ENCODE assay signal across 18 cellular contexts in the genomic region with DNA sequence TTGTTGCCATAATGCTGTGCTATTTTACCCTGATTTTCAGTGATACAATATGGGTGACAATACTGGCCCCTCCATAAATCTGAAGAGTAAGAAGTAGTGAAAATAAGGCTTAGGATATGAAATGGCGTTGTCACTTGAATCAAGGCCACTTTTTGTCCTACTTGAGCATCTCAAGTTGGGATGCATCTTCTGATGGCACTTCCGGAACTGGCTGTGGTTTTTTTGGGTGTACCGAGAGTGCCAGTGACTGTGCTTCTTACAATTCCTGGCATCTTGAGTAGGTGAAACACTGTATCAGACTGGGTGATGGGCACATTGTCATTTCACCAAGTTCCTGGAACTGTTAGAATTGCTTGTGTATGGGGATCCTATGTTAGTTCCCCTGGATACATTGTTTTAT. TPM values are rescaled to one million over a fixed set of nuclear protein-coding genes. Genes with fewer than 3 reads are reported as not detected.
DNase-seq lines count a peak whose midpoint lies in the region; ATAC-seq, FAIRE-seq and TF ChIP-seq lines count a peak whose summit lies in the region.
"Had no signal": no experiment of that assay in that cellular context is flagged by ENCODE, and none has a peak within 500 bp of the region (broad histone marks: within the 10 kb centered on the region; RNA-seq: fewer than 3 reads in every experiment).

No MANE protein-coding gene starts in this region.

- H2BK15ac ChIP-seq in IMR-90 (ENCODE audit: low read depth, low read length) = no peak overlapping the region

- intact Hi-C loops in CD8-positive, alpha-beta T cell (cut with DNase I, micrococcal nuclease) = no loop called here
- intact Hi-C loops in IMR-90 (cut with micrococcal nuclease) = no loop called here
- intact Hi-C loops in esophagus squamous epithelium (cut with DNase I) = no loop called here

- no peaks in the 10 kb centered on the region for H3K9me3 Mint-ChIP-seq in CD8-positive, alpha-beta T cell
- no peaks in the 10 kb centered on the region for H3K9me3 Mint-ChIP-seq in stimulated activated naive B cell treated with anti-CD40 and anti-IgM and Interleukin-4, amounts not matched to agents 10 μg/mL and 1 μg/mL and 100 μg/mL, for 72 hours

- no peaks in the 10 kb centered on the region for H3K27me3 Mint-ChIP-seq in CD8-positive, alpha-beta T cell (ENCODE audit: low read depth)
- no peaks in the 10 kb centered on the region for H3K27me3 Mint-ChIP-seq in stimulated activated naive B cell treated with anti-CD40 and anti-IgM and Interleukin-4, amounts not matched to agents 10 μg/mL and 1 μg/mL and 100 μg/mL, for 72 hours

- peaks cover 15% of the 10 kb centered on the region for H3K9me1 ChIP-seq in IMR-90 (ENCODE audit: insufficient read depth, low read length)

- no peak overlapping the region for H3K9ac ChIP-seq in IMR-90 (ENCODE audit: low read depth, low read length)

- H3K79me1 ChIP-seq in IMR-90 (ENCODE audit: low read depth in 1 of 2, low read length in 2 of 2) = peaks cover 11 to 38% of the 10 kb centered on the region in 2 experiments; a peak in 3 of 4 replicates

- TF ChIP-seq CTCF in CD8-positive, alpha-beta T cell (IDR thresholded peaks at IDR 0.05) = no peak
- TF ChIP-seq CTCF in IMR-90 (conservative IDR thresholded peaks at IDR 0.05; ENCODE audit: low read depth, low read length) (no peak), esophagus squamous epithelium (IDR thresholded peaks at IDR 0.05) (no peak)

- peaks cover 11% of the 10 kb centered on the region for H3K4me1 Mint-ChIP-seq in CD8-positive, alpha-beta T cell (ENCODE audit: low read depth)
- H3K4me1 Mint-ChIP-seq in stimulated activated naive B cell treated with anti-CD40 and anti-IgM and Interleukin-4, amounts not matched to agents 10 μg/mL and 1 μg/mL and 100 μg/mL, for 72 hours = peaks cover 17 to 37% of the 10 kb centered on the region in 2 donors

- no TSS peak for BruUV-seq in IMR-90 (replicated peaks; lab: Mats Ljungman, UMichigan)

- no peaks in the 10 kb centered on the region for H3K4me1 ChIP-seq in CD8-positive, alpha-beta T cell (ENCODE audit: insufficient read depth, low read length)
- H3K4me1 ChIP-seq in IMR-90 (ENCODE audit: control insufficient read depth, insufficient read depth, low read length) (peaks cover 20% of the 10 kb centered on the region), esophagus squamous epithelium (peaks cover 45 to 100% (median 64%) of the 10 kb centered on the region in 3 donors)

- H3K9me3 ChIP-seq in CD8-positive, alpha-beta T cell (ENCODE audit: low read length) = no peaks in the 10 kb centered on the region
- no peaks in the 10 kb centered on the region for H3K9me3 ChIP-seq in IMR-90 (ENCODE audit: control insufficient read depth, insufficient read depth, low read length)
- no peaks in the 10 kb centered on the region for H3K9me3 ChIP-seq in esophagus squamous epithelium
- H3K9me3 ChIP-seq: SJSA1 had no signal

- dilution Hi-C loops in IMR-90 (cut with HindIII; ENCODE audit: low sequenced_read_pairs, unreplicated experiment) = no loop called here

- H4K91ac ChIP-seq in IMR-90 (ENCODE audit: insufficient read depth, low read depth, low read length) = peak overlapping the region; percentile 6; the same call in 1 of the 2 replicates

- no peak overlapping the region for H3K4me3 Mint-ChIP-seq in CD8-positive, alpha-beta T cell
- H3K4me3 Mint-ChIP-seq in stimulated activated naive B cell treated with anti-CD40 and anti-IgM and Interleukin-4, amounts not matched to agents 10 μg/mL and 1 μg/mL and 100 μg/mL, for 72 hours = no peak overlapping the region

- in situ Hi-C loops in IMR-90 (cut with MboI; ENCODE audit: low sequenced_read_pairs) = no loop called here

- peaks cover 50% of the 10 kb centered on the region for H3K36me3 Mint-ChIP-seq in CD8-positive, alpha-beta T cell
- H3K36me3 Mint-ChIP-seq in stimulated activated naive B cell treated with anti-CD40 and anti-IgM and Interleukin-4, amounts not matched to agents 10 μg/mL and 1 μg/mL and 100 μg/mL, for 72 hours = peaks cover 20 to 47% of the 10 kb centered on the region in 2 donors

- H3K27ac ChIP-seq in CD8-positive, alpha-beta T cell (ENCODE audit: low read depth, low read length) = no peak overlapping the region
- H3K27ac ChIP-seq in IMR-90 (ENCODE audit: insufficient read depth, low read length) = no peak overlapping the region
- peak overlapping the region in 3 of 4 donors; percentile 82 to 96 (median 94) for H3K27ac ChIP-seq in esophagus squamous epithelium
- H3K27ac ChIP-seq: SJSA1 had no signal

- H3K4me2 ChIP-seq in IMR-90 (ENCODE audit: low read depth, low read length) = no peak overlapping the region

- no peak overlapping the region for H2AFZ ChIP-seq in IMR-90 (replicated peaks; ENCODE audit: low read length, poor library complexity)

- H3K36me3 ChIP-seq in CD8-positive, alpha-beta T cell (ENCODE audit: insufficient read depth, low read length) = peaks cover 27% of the 10 kb centered on the region
- H3K36me3 ChIP-seq in IMR-90 (ENCODE audit: control insufficient read depth, insufficient read depth, low read length) (peaks cover 14% of the 10 kb centered on the region), esophagus squamous epithelium (peaks cover 0 to 40% (median 3%) of the 10 kb centered on the region in 3 donors)

- H2AK5ac ChIP-seq in IMR-90 (ENCODE audit: low read depth, low read length) = peak overlapping the region; percentile 38; the same call in 1 of the 2 replicates

- H2BK20ac ChIP-seq in IMR-90 (ENCODE audit: low read depth, low read length) = no peak overlapping the region

- H3K23ac ChIP-seq in IMR-90 (ENCODE audit: low read depth, low read length) = no peak overlapping the region

- DNase-seq in CD8-positive, alpha-beta T cell = no peak
- no peak for DNase-seq in IMR-90
- no peak for DNase-seq in esophagus squamous epithelium (lab: John Stamatoyannopoulos, UW)
- DNase-seq in stimulated activated naive B cell treated with anti-CD40 and anti-IgM and Interleukin-4, amounts not matched to agents 10 μg/mL and 1 μg/mL and 100 μg/mL, for 72 hours = no peak
- DNase-seq in Ammon's horn (ENCODE audit: low spot score) = no peak
- DNase-seq in NCI-H2107 treated with DMSO at 0.1 percent for 48 hours (lab: John Stamatoyannopoulos, UW; ENCODE audit: unreplicated experiment) = no peak
- no peak for DNase-seq in urothelium cell line (ENCODE audit: low spot score)
- DNase-seq in COLO829 (ENCODE audit: low spot score) = no peak
- DNase-seq: AML-193, DMS79, KBM-7, NCI-H1417 treated with DMSO at 0.1 percent for 48 hours, NCI-H2029, NCI-H82, PC-3 had no signal

- 0 out of 2 replicates have a peak overlapping the region, but pooled peaks have one; percentile 4 for H4K5ac ChIP-seq in IMR-90 (ENCODE audit: low read depth, low read length)

- no peak for TF ChIP-seq RAD21 in IMR-90 (IDR thresholded peaks at IDR 0.05; ENCODE audit: low read length)

- H3K56ac ChIP-seq in IMR-90 (ENCODE audit: extremely low read depth, insufficient read depth, low read length) = no peak overlapping the region

- H2BK5ac ChIP-seq in IMR-90 (ENCODE audit: low read depth, low read length, poor library complexity, severe bottlenecking) = peak overlapping the region; percentile 46

- H4K20me1 ChIP-seq in IMR-90 (ENCODE audit: insufficient read depth, low read length) = peaks cover 9% of the 10 kb centered on the region; the same call in 1 of the 2 replicates

- H3K4me3 ChIP-seq in CD8-positive, alpha-beta T cell (ENCODE audit: low read depth, low read length) = no peak overlapping the region
- H3K4me3 ChIP-seq in IMR-90 (ENCODE audit: insufficient read depth, low read depth, low read length) (no peak overlapping the region), esophagus squamous epithelium (no peak overlapping the region)
- H3K4me3 ChIP-seq: SJSA1 had no signal

- POLR2A ChIA-PET in CD8-positive, alpha-beta T cell (lab: Charles Lee) = interaction anchor here (0.6 to 1.7 kb wide), 2 partner anchors 10 to 172 kb away, joined by 4 to 7 read pairs; no protein-coding TSS in a partner anchor
- POLR2A ChIA-PET in IMR-90 (lab: Charles Lee; ENCODE audit: unreplicated experiment) = no interaction called here

- H3K27me3 ChIP-seq in CD8-positive, alpha-beta T cell (ENCODE audit: insufficient read depth, low read length) = no peaks in the 10 kb centered on the region
- H3K27me3 ChIP-seq in IMR-90 (ENCODE audit: control insufficient read depth, insufficient read depth, low read length) (no peaks in the 10 kb centered on the region), esophagus squamous epithelium (no peaks in the 10 kb centered on the region)
- H3K27me3 ChIP-seq: SJSA1 had no signal

- peak overlapping the region; percentile 56; the same call in 1 of the 2 replicates for H3K18ac ChIP-seq in IMR-90 (ENCODE audit: low read depth, low read length)

- no peak overlapping the region for H4K8ac ChIP-seq in IMR-90 (ENCODE audit: low read depth in 2 of 2, low read length in 2 of 2)

- TF ChIP-seq POLR2A in IMR-90 (IDR thresholded peaks at IDR 0.05; ENCODE audit: low read depth, low read length) (no peak), esophagus squamous epithelium (IDR thresholded peaks at IDR 0.05) (no peak)

- H3K27ac Mint-ChIP-seq in CD8-positive, alpha-beta T cell = peak overlapping the region; percentile 18
- H3K27ac Mint-ChIP-seq in stimulated activated naive B cell treated with anti-CD40 and anti-IgM and Interleukin-4, amounts not matched to agents 10 μg/mL and 1 μg/mL and 100 μg/mL, for 72 hours = peak overlapping the region; percentile 37

- H3K4ac ChIP-seq in IMR-90 (ENCODE audit: low read depth, low read length) = no peak overlapping the region

- H2AK9ac ChIP-seq in IMR-90 (replicated peaks; ENCODE audit: low read depth, low read length, poor library complexity) = no peak overlapping the region

- FAIRE-seq in urothelium cell line (lab: Jason Lieb, UNC) = no peak
- FAIRE-seq: D721Med had no signal

- H2BK120ac ChIP-seq in IMR-90 (ENCODE audit: low read depth, low read length) = peak overlapping the region; percentile 9; the same call in 1 of the 2 replicates

- CTCF ChIA-PET in CD8-positive, alpha-beta T cell (lab: Charles Lee) = no interaction called here
- CTCF ChIA-PET in IMR-90 (lab: Yijun Ruan, JAX) = interaction anchor here (0.6 to 0.7 kb wide), 2 partner anchors 21 to 128 kb away, joined by 4 to 8 read pairs; no protein-coding TSS in a partner anchor

- ATAC-seq in CD8-positive, alpha-beta T cell = no peak
- ATAC-seq in IMR-90 (ENCODE audit: low read depth) = no peak
- no peak for ATAC-seq in stimulated activated naive B cell treated with anti-CD40 and anti-IgM and Interleukin-4, amounts not matched to agents 10 μg/mL and 1 μg/mL and 100 μg/mL, for 72 hours (replicated peaks)
- ATAC-seq: HCT116, PC-3 had no signal

- 100% methylated on average over 1 of the region's 3 CpGs; no CpG with 5 or more reads in 1 of the 2 experiments for WGBS in IMR-90 (ENCODE audit: extremely low coverage in 2 of 2, insufficient read length in 1 of 2), 2 experiments
- WGBS in esophagus squamous epithelium, 2 donors = 93 to 94% methylated on average over 3 of the region's 3 CpGs

- no peak overlapping the region for H3K14ac ChIP-seq in IMR-90 (replicated peaks; ENCODE audit: low read depth, low read length)

TF ChIP-seq in IMR-90, 13 proteins besides CTCF, POLR2A, EP300 and RAD21 (continues in another document):
- TF ChIP-seq RFX5 (IDR thresholded peaks at IDR 0.05; ENCODE audit: low read depth, low read length) = no peak

RNA-seq across cellular contexts. Expression of gene EML6, which starts 52.5 kb away (rescaled TPM):
- total RNA-seq in CD8-positive, alpha-beta T cell = under 1 TPM; 0.35 to 0.81 TPM
- total RNA-seq in IMR-90 (2012; rRNA removed) (0.18 and 0.28 TPM in 2 replicates), esophagus squamous epithelium (1 to 10 TPM; 1.2 to 4.4 (median 3.1) TPM)
- 0.14 and 0.19 TPM in 2 replicates for polyA plus RNA-seq in IMR-90 (2012; rRNA removed)
- polyA plus RNA-seq in IMR-90 (2012; cell fraction: cytosol; rRNA removed) = 0.02 and 0.05 TPM in 2 replicates
- polyA plus RNA-seq in IMR-90 (2012; cell fraction: nucleus; rRNA removed; ENCODE audit: low replicate concordance) = 0.24 and 0.56 TPM in 2 replicates

Comparison
In these comparisons a context has a peak if more than half of its experiments do, and no peak if none do; other contexts are left out.
1. H3K27ac ChIP-seq: peak in esophagus squamous epithelium (3 of 4); none in CD8-positive, alpha-beta T cell (single experiment) and IMR-90 (single experiment).